ENCODE assay signal across 8 cellular contexts in the genomic region with DNA sequence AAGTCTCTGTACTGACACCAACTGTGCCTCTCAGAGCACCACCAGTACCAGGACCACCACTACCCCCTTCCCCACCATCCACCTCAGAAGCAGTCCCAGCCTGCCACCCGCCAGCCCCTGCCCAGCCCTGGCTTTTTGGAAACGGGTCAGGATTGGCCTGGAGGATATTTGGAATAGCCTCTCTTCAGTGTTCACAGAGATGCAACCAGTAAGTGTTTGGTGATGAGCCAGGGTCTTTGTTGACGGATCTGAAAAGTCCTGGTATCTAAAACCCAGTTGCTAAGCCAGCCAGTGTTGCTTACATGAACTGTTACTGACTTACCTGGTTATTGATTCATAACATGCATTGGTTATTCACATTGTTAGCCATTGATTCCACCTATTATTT. TPM values are rescaled to one million over a fixed set of nuclear protein-coding genes. Genes with fewer than 3 reads are reported as not detected.
A peak's percentile ranks its signal among the peaks of the same experiment; 100 is the strongest.
DNase-seq lines count a peak whose midpoint lies in the region; ATAC-seq, FAIRE-seq and TF ChIP-seq lines count a peak whose summit lies in the region.

No MANE protein-coding gene starts in this region.

- H3K27me3 Mint-ChIP-seq in naive thymus-derived CD8-positive, alpha-beta T cell: no peaks in the 10 kb centered on the region

- TF ChIP-seq CTCF in BJ (IDR thresholded peaks at IDR 0.05; ENCODE audit: insufficient read depth, low read depth, low read length) (no peak), KMS-11 (conservative IDR thresholded peaks at IDR 0.05; ENCODE audit: low read depth, low read length) (peak; percentile 64), colonic mucosa (IDR thresholded peaks at IDR 0.05) (peak; percentile 40)

- peak overlapping the region; percentile 70 to 99 (median 93) for H3K27ac Mint-ChIP-seq in naive thymus-derived CD8-positive, alpha-beta T cell

- no peak for DNase-seq in BJ (ENCODE audit: low read depth)
- DNase-seq in colonic mucosa: no peak
- DNase-seq in naive thymus-derived CD8-positive, alpha-beta T cell: no peak
- no peak for DNase-seq in urothelium cell line (ENCODE audit: low spot score)
- no peak for DNase-seq in NCI-H82 (lab: John Stamatoyannopoulos, UW)
- DNase-seq in NCI-H226: no peak

- peaks cover 6 to 33% (median 8%) of the 10 kb centered on the region in 3 donors for H3K36me3 Mint-ChIP-seq in naive thymus-derived CD8-positive, alpha-beta T cell

- intact Hi-C loops in colonic mucosa (cut with DNase I): no loop called here

- ATAC-seq in naive thymus-derived CD8-positive, alpha-beta T cell: peak; percentile 12 to 16
- ATAC-seq in HG02759 (IDR thresholded peaks at IDR 0.05; ENCODE audit: unreplicated experiment): no peak

- H3K9ac ChIP-seq in KMS-11 (no peak overlapping the region; the same call in 1 of the 2 replicates), colonic mucosa (ENCODE audit: low read depth in 2 of 2, low read length in 2 of 2) (peak overlapping the region; percentile 77 to 79)

- peak overlapping the region; percentile 71; the same call in 1 of the 2 replicates for H2AFZ ChIP-seq in KMS-11 (ENCODE audit: low read depth)

- H3K27ac ChIP-seq in KMS-11 (no peak overlapping the region; the same call in 1 of the 2 replicates), colonic mucosa (peak overlapping the region; percentile 74)

- H4K20me1 ChIP-seq in KMS-11 (ENCODE audit: insufficient read depth): no peaks in the 10 kb centered on the region

- peak overlapping the region; percentile 60 for H3K4me3 ChIP-seq in BJ (ENCODE audit: low read depth, low read length)
- H3K4me3 ChIP-seq in KMS-11 (IDR thresholded peaks at IDR 0.05; ENCODE audit: insufficient read depth, low read depth, low read length): no peak overlapping the region
- H3K4me3 ChIP-seq in colonic mucosa: peak overlapping the region; percentile 62

- H3K36me3 ChIP-seq in BJ (ENCODE audit: control insufficient read depth, insufficient read depth, low read length) (peaks cover 6% of the 10 kb centered on the region), KMS-11 (ENCODE audit: insufficient read depth) (peaks cover 10% of the 10 kb centered on the region; the same call in 1 of the 2 replicates), colonic mucosa (peaks cover 14% of the 10 kb centered on the region)

- no peaks in the 10 kb centered on the region for H3K79me2 ChIP-seq in KMS-11 (ENCODE audit: insufficient read depth, low read depth)

- H3K4me1 ChIP-seq in KMS-11 (ENCODE audit: low read depth, poor library complexity, severe bottlenecking) (peaks cover 26% of the 10 kb centered on the region), colonic mucosa (peaks cover 7% of the 10 kb centered on the region)

- H3K4me3 Mint-ChIP-seq in naive thymus-derived CD8-positive, alpha-beta T cell: peak overlapping the region; percentile 88 to 94 (median 93)

- no peak for FAIRE-seq in urothelium cell line (lab: Jason Lieb, UNC)

- H3K9me3 ChIP-seq in colonic mucosa: no peaks in the 10 kb centered on the region

- POLR2A ChIA-PET in BJ (lab: Charles Lee): interaction anchor here (0.6 kb wide), 1 partner anchor 291 kb away, joined by 3 read pairs; no protein-coding TSS in a partner anchor
- POLR2A ChIA-PET in naive thymus-derived CD8-positive, alpha-beta T cell (lab: Charles Lee): interaction anchor here (0.6 to 9.7 kb wide), 12 partner anchors 9 to 123 kb away, joined by 3 to 264 read pairs (median 9); partner anchors contain the start of genes CDC42SE1, GABPB2, LYSMD1 and MINDY1

- peak overlapping the region; percentile 41; the same call in 1 of the 2 replicates for H3K4me2 ChIP-seq in KMS-11

- CTCF ChIA-PET in BJ (lab: Yijun Ruan, JAX): interaction anchor here (0.6 to 1.7 kb wide), 8 partner anchors 10 to 53 kb away, joined by 3 to 13 read pairs (median 4); partner anchors contain the start of genes BNIPL, CDC42SE1 and MLLT11

- no peaks in the 10 kb centered on the region for H3K9me3 Mint-ChIP-seq in naive thymus-derived CD8-positive, alpha-beta T cell

- H3K4me1 Mint-ChIP-seq in naive thymus-derived CD8-positive, alpha-beta T cell: peaks cover 23 to 79% (median 73%) of the 10 kb centered on the region in 4 donors

- H3K27me3 ChIP-seq in BJ (ENCODE audit: control insufficient read depth, insufficient read depth, low read length) (no peaks in the 10 kb centered on the region), KMS-11 (ENCODE audit: insufficient read depth, low read depth) (no peaks in the 10 kb centered on the region), colonic mucosa (no peaks in the 10 kb centered on the region)

RNA-seq across cellular contexts. Expression of gene C1orf56, which starts 1.1 kb away (rescaled TPM):
- polyA plus RNA-seq in BJ (2011; rRNA removed): 1.6 and 2.0 TPM in 2 replicates
- 0.90 and 1.1 TPM in 2 replicates for polyA minus RNA-seq in BJ (2011; rRNA and poly(A)+ RNA removed)
- 1 to 10 TPM; 2.6 to 3.2 TPM for total RNA-seq in colonic mucosa
- 1 to 10 TPM; 4.2 to 4.4 TPM for total RNA-seq in naive thymus-derived CD8-positive, alpha-beta T cell
- polyA plus RNA-seq in naive thymus-derived CD8-positive, alpha-beta T cell: 1 to 10 TPM; 2.6 to 5.2 (median 4.5) TPM

RNA-seq across cellular contexts. Expression of gene CDC42SE1, which starts 10.8 kb away (rescaled TPM):
- 59.3 and 60.4 TPM in 2 replicates for polyA plus RNA-seq in BJ (2011; rRNA removed)
- 36.6 and 45.1 TPM in 2 replicates for polyA minus RNA-seq in BJ (2011; rRNA and poly(A)+ RNA removed)
- 10 to 100 TPM; 57.9 to 66.8 TPM for total RNA-seq in colonic mucosa
- total RNA-seq in naive thymus-derived CD8-positive, alpha-beta T cell: 100 to 1,000 TPM; 482 TPM
- polyA plus RNA-seq in naive thymus-derived CD8-positive, alpha-beta T cell: 10 to 100 TPM; 77.9 to 89.3 (median 80.9) TPM

RNA-seq across cellular contexts. Expression of gene MLLT11, which starts 11.6 kb away (rescaled TPM):
- polyA plus RNA-seq in BJ (2011; rRNA removed): 4.1 and 6.5 TPM in 2 replicates
- 1.4 and 2.4 TPM in 2 replicates for polyA minus RNA-seq in BJ (2011; rRNA and poly(A)+ RNA removed)
- 1 to 10 TPM in 1 of 2 donors, under 1 TPM in 1; 0.42 to 1.3 TPM for total RNA-seq in colonic mucosa
- total RNA-seq in naive thymus-derived CD8-positive, alpha-beta T cell: 1 to 10 TPM; 4.9 to 5.8 TPM
- polyA plus RNA-seq in naive thymus-derived CD8-positive, alpha-beta T cell: 1 to 10 TPM; 6.7 to 7.5 (median 7.4) TPM

RNA-seq across cellular contexts. Expression of gene BNIPL, which starts 12.3 kb away (rescaled TPM):
- polyA plus RNA-seq in BJ (2011; rRNA removed): 0.18 and 0.31 TPM in 2 replicates
- polyA minus RNA-seq in BJ (2011; rRNA and poly(A)+ RNA removed): 0.09 and 0.15 TPM in 2 replicates
- total RNA-seq in colonic mucosa: 1 to 10 TPM in 1 of 2 donors, under 1 TPM in 1; 0.69 to 1.9 TPM
- 1 to 10 TPM; 3.8 to 5.3 TPM for total RNA-seq in naive thymus-derived CD8-positive, alpha-beta T cell
- polyA plus RNA-seq in naive thymus-derived CD8-positive, alpha-beta T cell: under 1 TPM in 2 of 3 donors, not detected in 1; 0.15 to 0.30 TPM

RNA-seq across cellular contexts. Expression of gene GABPB2, which starts 21.9 kb away (rescaled TPM):
- polyA plus RNA-seq in BJ (2011; rRNA removed): 16.2 and 16.7 TPM in 2 replicates
- polyA minus RNA-seq in BJ (2011; rRNA and poly(A)+ RNA removed): 10.6 and 18.5 TPM in 2 replicates
- total RNA-seq in colonic mucosa: 10 to 100 TPM; 13.1 to 15.2 TPM
- total RNA-seq in naive thymus-derived CD8-positive, alpha-beta T cell: 10 to 100 TPM; 39.6 to 43.8 TPM
- polyA plus RNA-seq in naive thymus-derived CD8-positive, alpha-beta T cell: 10 to 100 TPM in 1 of 3 donors, 1 to 10 TPM in 2; 4.8 to 16.4 (median 5.4) TPM

Comparison
In these comparisons a context has a peak if more than half of its experiments do, and no peak if none do; other contexts are left out.
1. RNA of gene CDC42SE1, which starts 10.8 kb away (total RNA-seq): 482 TPM in naive thymus-derived CD8-positive, alpha-beta T cell; 57.9 to 66.8 TPM in colonic mucosa; every median in the first group is over 4 times any median in the second.